Comparison of ENCODE assay signal across 8 cellular contexts in genomic region chr2:121076501-121076820, GRCh38.
"Had no signal": no experiment of that assay in that cellular context is flagged by ENCODE, and none has a peak within 500 bp of the region (broad histone marks: within the 10 kb centered on the region; RNA-seq: fewer than 3 reads in every experiment).

No MANE protein-coding gene starts in this region.

- ATAC-seq: activated naive CD8-positive, alpha-beta T cell treated with anti-CD3 and anti-CD28 coated beads, Interleukin-2, amount 50 U/mL, for 24 hours had no signal

- H3K27ac Mint-ChIP-seq: activated naive CD8-positive, alpha-beta T cell treated with anti-CD3 and anti-CD28 coated beads, Interleukin-2, amount 50 U/mL, for 24 hours; progenitor cell of endocrine pancreas had no signal

- H3K4me3 ChIP-seq: left lung, mucosa of descending colon, smooth muscle cell, transverse colon had no signal

- H3K27me3 Mint-ChIP-seq: progenitor cell of endocrine pancreas had no signal

- H3K27ac ChIP-seq: foreskin keratinocyte, left lung had no signal

- H3K4me1 ChIP-seq: foreskin keratinocyte, left lung had no signal

- H3K9me3 ChIP-seq: left lung, mucosa of descending colon, transverse colon had no signal

- H3K4me3 Mint-ChIP-seq: activated naive CD8-positive, alpha-beta T cell treated with anti-CD3 and anti-CD28 coated beads, Interleukin-2, amount 50 U/mL, for 24 hours; naive thymus-derived CD8-positive, alpha-beta T cell had no signal

- H3K36me3 Mint-ChIP-seq: naive thymus-derived CD8-positive, alpha-beta T cell had no signal

- H3K36me3 ChIP-seq: left lung, transverse colon had no signal

- H3K9me3 Mint-ChIP-seq: activated naive CD8-positive, alpha-beta T cell treated with anti-CD3 and anti-CD28 coated beads, Interleukin-2, amount 50 U/mL, for 24 hours; naive thymus-derived CD8-positive, alpha-beta T cell had no signal
